Comparison of ENCODE assay signal across 17 cellular contexts in genomic region chr11:63846897-63847296, GRCh38. TPM values are rescaled to one million over a fixed set of nuclear protein-coding genes. Genes with fewer than 3 reads are reported as not detected.
A peak's percentile ranks its signal among the peaks of the same experiment; 100 is the strongest.
DNase-seq lines count a peak whose midpoint lies in the region; ATAC-seq and TF ChIP-seq lines count a peak whose summit lies in the region.
"Had no signal": no experiment of that assay in that cellular context is flagged by ENCODE, and none has a peak within 500 bp of the region (broad histone marks: within the 10 kb centered on the region; RNA-seq: fewer than 3 reads in every experiment).

No MANE protein-coding gene starts in this region.

- H3K27ac Mint-ChIP-seq in CD4-positive, CD25-positive, alpha-beta regulatory T cell, result peak overlapping the region; percentile 66 to 83 (median 75)
- no peak overlapping the region for H3K27ac Mint-ChIP-seq in osteocyte (ENCODE audit: unreplicated experiment)

- no peaks in the 10 kb centered on the region for H3K9me3 Mint-ChIP-seq in CD4-positive, CD25-positive, alpha-beta regulatory T cell
- H3K9me3 Mint-ChIP-seq in osteocyte (ENCODE audit: unreplicated experiment), result no peaks in the 10 kb centered on the region
- H3K9me3 Mint-ChIP-seq: stimulated activated naive B cell treated with anti-CD40 and anti-IgM and Interleukin-4, amounts not matched to agents 10 μg/mL and 1 μg/mL and 100 μg/mL, for 72 hours had no signal

- no peak for TF ChIP-seq CTCF in osteocyte (IDR thresholded peaks at IDR 0.05)
- TF ChIP-seq CTCF in Peyer's patch (IDR thresholded peaks at IDR 0.05), result no peak

- no peaks in the 10 kb centered on the region for H3K27me3 ChIP-seq in CD4-positive, CD25-positive, alpha-beta regulatory T cell (ENCODE audit: control insufficient read depth, insufficient read depth, low read length)
- H3K27me3 ChIP-seq in HUES48 (ENCODE audit: control insufficient read depth, insufficient read depth, low read length) (no peaks in the 10 kb centered on the region), esophagus (ENCODE audit: control insufficient read depth in 1 of 2, insufficient read depth in 2 of 2, low read length in 2 of 2) (no peaks in the 10 kb centered on the region), trophoblast cell (ENCODE audit: insufficient read depth, low read length) (no peaks in the 10 kb centered on the region), Peyer's patch (no peaks in the 10 kb centered on the region)

- peak overlapping the region; percentile 71 for H3K14ac ChIP-seq in trophoblast cell (ENCODE audit: low read length)

- H3K9me3 ChIP-seq in CD4-positive, CD25-positive, alpha-beta regulatory T cell (ENCODE audit: control insufficient read depth in 2 of 2, low read length in 2 of 2), result no peaks in the 10 kb centered on the region
- no peaks in the 10 kb centered on the region for H3K9me3 ChIP-seq in HUES48 (ENCODE audit: control insufficient read depth, insufficient read depth, low read length)
- H3K9me3 ChIP-seq in esophagus (ENCODE audit: control insufficient read depth in 2 of 2, insufficient read depth in 1 of 2, low read depth in 1 of 2, low read length in 1 of 2), result no peaks in the 10 kb centered on the region
- peaks cover 1% of the 10 kb centered on the region for H3K9me3 ChIP-seq in trophoblast cell (ENCODE audit: insufficient read depth, low read depth, low read length)
- H3K9me3 ChIP-seq in Peyer's patch, result no peaks in the 10 kb centered on the region

- peak overlapping the region in 2 of 4 donors; percentile 41 to 43 for H3K4me3 Mint-ChIP-seq in CD4-positive, CD25-positive, alpha-beta regulatory T cell
- H3K4me3 Mint-ChIP-seq in osteocyte (ENCODE audit: unreplicated experiment), result no peak overlapping the region
- H3K4me3 Mint-ChIP-seq: stimulated activated naive B cell treated with anti-CD40 and anti-IgM and Interleukin-4, amounts not matched to agents 10 μg/mL and 1 μg/mL and 100 μg/mL, for 72 hours had no signal

- ATAC-seq in CD4-positive, CD25-positive, alpha-beta regulatory T cell (ENCODE audit: low read depth in 2 of 2), result no peak
- no peak for ATAC-seq in HG02642 (IDR thresholded peaks at IDR 0.05; ENCODE audit: poor library complexity, unreplicated experiment)
- ATAC-seq: stimulated activated naive B cell treated with anti-CD40 and anti-IgM and Interleukin-4, amounts not matched to agents 10 μg/mL and 1 μg/mL and 100 μg/mL, for 72 hours had no signal

- no peak for DNase-seq in CD4-positive, CD25-positive, alpha-beta regulatory T cell
- DNase-seq in trophoblast cell (no peak), NOMO-1 treated with dmso at 0.1 percent for 144 hours (lab: John Stamatoyannopoulos, UW; ENCODE audit: unreplicated experiment) (no peak), osteocyte (ENCODE audit: extremely low spot score, unreplicated experiment) (no peak), Peyer's patch (no peak)
- DNase-seq: activated CD4-positive, alpha-beta T cell treated with anti-CD3 and anti-CD28 coated beads for 4 hours; central memory CD4-positive, alpha-beta T cell; DMS153; Karpas-422; NCI-H1436; NCI-H345; SIG-M5; stimulated activated naive B cell treated with anti-CD40 and anti-IgM and Interleukin-4, amounts not matched to agents 10 μg/mL and 1 μg/mL and 100 μg/mL, for 72 hours; T1000 had no signal

- H2BK5ac ChIP-seq in trophoblast cell (ENCODE audit: low read depth, low read length, poor library complexity), result peak overlapping the region; percentile 47

- WGBS in esophagus, 2 donors, result 84 to 89% methylated on average over 6 of the region's 6 CpGs
- WGBS in trophoblast cell (ENCODE audit: extremely low coverage, insufficient coverage, insufficient read length), result no CpG with 5 or more reads among the region's 6 CpGs

- H3K27me3 Mint-ChIP-seq in CD4-positive, CD25-positive, alpha-beta regulatory T cell, result no peaks in the 10 kb centered on the region
- no peaks in the 10 kb centered on the region for H3K27me3 Mint-ChIP-seq in osteocyte (ENCODE audit: unreplicated experiment)
- H3K27me3 Mint-ChIP-seq: stimulated activated naive B cell treated with anti-CD40 and anti-IgM and Interleukin-4, amounts not matched to agents 10 μg/mL and 1 μg/mL and 100 μg/mL, for 72 hours had no signal

- H3K79me1 ChIP-seq in trophoblast cell (ENCODE audit: low read length), result peaks cover 10% of the 10 kb centered on the region

- H4K8ac ChIP-seq in trophoblast cell (ENCODE audit: low read depth, low read length), result no peak overlapping the region

- H3K4me1 ChIP-seq in CD4-positive, CD25-positive, alpha-beta regulatory T cell (ENCODE audit: control insufficient read depth, insufficient read depth, low read length, poor library complexity, severe bottlenecking), result peaks cover 55% of the 10 kb centered on the region
- H3K4me1 ChIP-seq in HUES48 (ENCODE audit: control insufficient read depth, insufficient read depth, low read length) (peaks cover 49% of the 10 kb centered on the region), esophagus (ENCODE audit: control insufficient read depth in 2 of 2, insufficient read depth in 2 of 2, low read length in 1 of 2) (peaks cover 11 to 18% of the 10 kb centered on the region in 2 donors), trophoblast cell (ENCODE audit: control insufficient read depth in 1 of 2, insufficient read depth in 2 of 2, low read length in 2 of 2) (peaks cover 30 to 40% of the 10 kb centered on the region in 2 experiments), Peyer's patch (peaks cover 0 to 55% (median 6%) of the 10 kb centered on the region in 4 donors)

- H3K36me3 ChIP-seq in CD4-positive, CD25-positive, alpha-beta regulatory T cell (ENCODE audit: control insufficient read depth, insufficient read depth, low read length), result peaks cover 48% of the 10 kb centered on the region
- H3K36me3 ChIP-seq in HUES48 (ENCODE audit: control insufficient read depth, insufficient read depth, low read length) (peaks cover 12% of the 10 kb centered on the region; the same call in 1 of the 2 replicates), esophagus (ENCODE audit: control insufficient read depth in 2 of 2, insufficient read depth in 2 of 2, low read length in 1 of 2) (peaks cover 3 to 7% of the 10 kb centered on the region in 2 donors), trophoblast cell (ENCODE audit: control insufficient read depth in 1 of 2, insufficient read depth in 2 of 2, low read length in 2 of 2) (peaks cover 5 to 6% of the 10 kb centered on the region in 2 experiments), Peyer's patch (peaks cover 0 to 9% (median 0%) of the 10 kb centered on the region in 3 donors)

- H3K79me2 ChIP-seq in trophoblast cell (ENCODE audit: control insufficient read depth, insufficient read depth, low read length, poor library complexity), result peaks cover 25% of the 10 kb centered on the region

- peak overlapping the region; percentile 73 for H2BK12ac ChIP-seq in trophoblast cell (ENCODE audit: low read length)

- peaks cover 12 to 89% (median 74%) of the 10 kb centered on the region in 4 donors for H3K4me1 Mint-ChIP-seq in CD4-positive, CD25-positive, alpha-beta regulatory T cell
- peaks cover 21% of the 10 kb centered on the region for H3K4me1 Mint-ChIP-seq in osteocyte (ENCODE audit: unreplicated experiment)

- no peak overlapping the region for H3K4me3 ChIP-seq in CD4-positive, CD25-positive, alpha-beta regulatory T cell (ENCODE audit: low read depth, low read length)
- H3K4me3 ChIP-seq in HUES48 (ENCODE audit: low read depth, low read length) (no peak overlapping the region), esophagus (ENCODE audit: low read depth in 1 of 2, low read length in 2 of 2) (no peak overlapping the region), trophoblast cell (ENCODE audit: low read depth, low read length) (no peak overlapping the region), Peyer's patch (no peak overlapping the region)

- H3K9ac ChIP-seq in HUES48 (ENCODE audit: low read depth, low read length) (no peak overlapping the region), trophoblast cell (ENCODE audit: low read length) (no peak overlapping the region)

- no peak for TF ChIP-seq POLR2A in Peyer's patch (IDR thresholded peaks at IDR 0.05)

- no peak overlapping the region for H2AFZ ChIP-seq in trophoblast cell (ENCODE audit: insufficient read depth, low read length, poor library complexity)

- H3K4ac ChIP-seq in trophoblast cell (ENCODE audit: low read depth, low read length), result no peak overlapping the region

- peak overlapping the region; percentile 17 for H2BK120ac ChIP-seq in trophoblast cell (ENCODE audit: insufficient read depth, low read length, poor library complexity)

- H2AK5ac ChIP-seq in trophoblast cell (ENCODE audit: low read length), result no peak overlapping the region

- H3K4me2 ChIP-seq in trophoblast cell (ENCODE audit: low read length), result peak overlapping the region; percentile 67

- peaks cover 24% of the 10 kb centered on the region for H3K36me3 Mint-ChIP-seq in CD4-positive, CD25-positive, alpha-beta regulatory T cell
- H3K36me3 Mint-ChIP-seq in osteocyte (ENCODE audit: unreplicated experiment), result peaks cover 12% of the 10 kb centered on the region

- peak overlapping the region; percentile 46 for H3K18ac ChIP-seq in trophoblast cell (ENCODE audit: low read length)

- H4K12ac ChIP-seq in trophoblast cell (ENCODE audit: low read depth, low read length), result no peak overlapping the region

- no peak overlapping the region for H3K27ac ChIP-seq in CD4-positive, CD25-positive, alpha-beta regulatory T cell (ENCODE audit: insufficient read depth, low read length, poor library complexity, severe bottlenecking)
- H3K27ac ChIP-seq in HUES48 (ENCODE audit: low read depth, low read length) (peak overlapping the region; percentile 80), esophagus (ENCODE audit: low read depth in 2 of 2, low read length in 1 of 2) (peak overlapping the region; percentile 87 to 92), trophoblast cell (ENCODE audit: low read depth, low read length) (peak overlapping the region; percentile 77), Peyer's patch (peak overlapping the region in 1 of 4 donors; percentile 9)

- H4K91ac ChIP-seq in trophoblast cell (ENCODE audit: low read depth, low read length), result no peak overlapping the region

- H3K23ac ChIP-seq in trophoblast cell (ENCODE audit: low read length), result no peak overlapping the region

RNA-seq across cellular contexts. Expression of gene MARK2, which starts 8.0 kb away (rescaled TPM):
- total RNA-seq in CD4-positive, CD25-positive, alpha-beta regulatory T cell, result 66.6 TPM
- polyA plus RNA-seq in CD4-positive, CD25-positive, alpha-beta regulatory T cell, result 10 to 100 TPM; 29.3 to 39.9 (median 36.4) TPM
- 10 to 100 TPM; 29.5 to 29.9 TPM for polyA plus RNA-seq in esophagus
- polyA plus RNA-seq in trophoblast cell (2013), result 67.3 and 70.2 TPM in 2 replicates
- total RNA-seq in osteocyte (31.8 and 33.4 TPM in 2 replicates), Peyer's patch (10 to 100 TPM; 34.7 to 82.9 (median 72.1) TPM)

RNA-seq across cellular contexts. Expression of gene SPINDOC, which starts 33.6 kb away (rescaled TPM):
- 11.1 TPM for total RNA-seq in CD4-positive, CD25-positive, alpha-beta regulatory T cell
- polyA plus RNA-seq in CD4-positive, CD25-positive, alpha-beta regulatory T cell, result under 1 TPM; 0.41 to 1.00 (median 0.58) TPM
- polyA plus RNA-seq in esophagus, result 10 to 100 TPM in 1 of 2 donors, 1 to 10 TPM in 1; 5.9 to 10.2 TPM
- 47.1 and 48.8 TPM in 2 replicates for polyA plus RNA-seq in trophoblast cell (2013)
- total RNA-seq in osteocyte (32.1 and 33.5 TPM in 2 replicates), Peyer's patch (10 to 100 TPM in 1 of 4 donors, 1 to 10 TPM in 3; 3.5 to 15.7 (median 6.4) TPM)
